ENCODE assay signal across 8 cellular contexts in genomic region chr6:133951881-133952814, GRCh38.
A peak's percentile ranks its signal among the peaks of the same experiment; 100 is the strongest.
DNase-seq lines count a peak whose midpoint lies in the region; ATAC-seq and FAIRE-seq lines count a peak whose summit lies in the region.

No MANE protein-coding gene starts in this region.

- DNase-seq in GM18507 (ENCODE audit: extremely low spot score, insufficient read length, low read depth) (no peak), NCI-H2171 treated with DMSO at 0.1 percent for 48 hours (lab: John Stamatoyannopoulos, UW) (peak; percentile 76), kidney tubule cell (ENCODE audit: low spot score) (peak; percentile 80)
- peak; percentile 15 for DNase-seq in activated CD4-positive, alpha-beta T cell treated with anti-CD3 and anti-CD28 coated beads for 1 hour
- DNase-seq in stimulated activated CD4-positive, alpha-beta T cell treated with anti-CD3 and anti-CD28 coated beads, Interleukin-1b, Interleukin-23, amount 100 ng/mL, for 4 hours (ENCODE audit: low read depth in 2 of 2), result peak; percentile 18 to 26

- H2AFZ ChIP-seq in ACC112 (ENCODE audit: low read length, unreplicated experiment), result peak overlapping the region; percentile 91

- peak; percentile 82 for FAIRE-seq in GM18507 (lab: Jason Lieb, UNC)

- H3K27ac ChIP-seq in ACC112 (ENCODE audit: low read depth, low read length) (peak overlapping the region; percentile 82), cingulate gyrus (ENCODE audit: low read depth, low read length) (peak overlapping the region; percentile 94)

- H3K36me3 ChIP-seq in ACC112 (ENCODE audit: insufficient read depth, low read length), result no peaks in the 10 kb centered on the region

- ATAC-seq in HG02970 (IDR thresholded peaks at IDR 0.05; ENCODE audit: low FRiP score, unreplicated experiment), result peak; percentile 55

- no peaks in the 10 kb centered on the region for H3K27me3 ChIP-seq in ACC112 (ENCODE audit: insufficient read depth, low read length)

- peaks cover 40% of the 10 kb centered on the region for H3K79me2 ChIP-seq in ACC112 (ENCODE audit: control insufficient read depth, insufficient read depth, low read length, unreplicated experiment)

- peaks cover 22% of the 10 kb centered on the region for H3K4me1 ChIP-seq in ACC112 (ENCODE audit: control insufficient read depth, insufficient read depth, low read length, unreplicated experiment)

- H3K4me3 ChIP-seq in ACC112 (ENCODE audit: low read depth, low read length), result peak overlapping the region; percentile 85
